8 cellular contexts compared by ENCODE assay signal in genomic region chr14:76050797-76051392, GRCh38.
A peak's percentile ranks its signal among the peaks of the same experiment; 100 is the strongest.
DNase-seq lines count a peak whose midpoint lies in the region; ATAC-seq, FAIRE-seq and TF ChIP-seq lines count a peak whose summit lies in the region.

No MANE protein-coding gene starts in this region.

- CTCF ChIA-PET in GM12878 (lab: Yijun Ruan, JAX): interaction anchor here (0.6 to 8.1 kb wide), 57 partner anchors 9 to 660 kb away, joined by 3 to 165 read pairs (median 4); no protein-coding TSS in a partner anchor

- H3K9me3 Mint-ChIP-seq in T-helper 2 cell treated with Interferon-gamma antibody and Interleukin-4, amounts not matched to agents 5 μg/mL and 100 μg/mL, for 36 hours: no peaks in the 10 kb centered on the region

- no peak overlapping the region for H3K9ac ChIP-seq in GM12878 (ENCODE audit: control insufficient read depth, insufficient read depth, low read length)

- intact Hi-C loops in GM12878 (cut with micrococcal nuclease; ENCODE audit: unreplicated experiment): loop anchor here (1.0 to 5.0 kb wide), 4 partner anchors 106 to 596 kb away; no protein-coding TSS in a partner anchor
- intact Hi-C loops in spleen (cut with DNase I; ENCODE audit: low total_unique reads): loop anchor here (2.0 to 10.0 kb wide), 3 partner anchors 302 to 594 kb away; no protein-coding TSS in a partner anchor

- H3K27me3 Mint-ChIP-seq in T-helper 2 cell treated with Interferon-gamma antibody and Interleukin-4, amounts not matched to agents 5 μg/mL and 100 μg/mL, for 36 hours (ENCODE audit: low read depth): no peaks in the 10 kb centered on the region

- no peak overlapping the region for H3K27ac Mint-ChIP-seq in T-helper 2 cell treated with Interferon-gamma antibody and Interleukin-4, amounts not matched to agents 5 μg/mL and 100 μg/mL, for 36 hours

- in situ Hi-C loops in GM12878 (cut with MboI): loop anchor here (5.0 to 10.0 kb wide), 3 partner anchors 304 to 596 kb away; no protein-coding TSS in a partner anchor

- 33% methylated on average over 3 of the region's 3 CpGs for WGBS in GM12878 (ENCODE audit: insufficient coverage, insufficient replicate concordance, low lambda C conversion rate, missing lambda C conversion rate)
- 50 to 59% (median 54%) methylated on average over 3 of the region's 3 CpGs for WGBS in spleen, 5 donors

- no peaks in the 10 kb centered on the region for H3K4me1 Mint-ChIP-seq in T-helper 2 cell treated with Interferon-gamma antibody and Interleukin-4, amounts not matched to agents 5 μg/mL and 100 μg/mL, for 36 hours (ENCODE audit: low read depth)

- H3K36me3 ChIP-seq in GM12878 (ENCODE audit: control insufficient read depth in 2 of 2, insufficient read depth in 2 of 2, low read length in 1 of 2) (no peaks in the 10 kb centered on the region), spleen (no peaks in the 10 kb centered on the region)

- RAD21 ChIA-PET in GM12878 (lab: Charles Lee; ENCODE audit: unreplicated experiment): interaction anchor here (0.6 to 6.1 kb wide), 29 partner anchors 10 to 598 kb away, joined by 3 to 81 read pairs (median 3); partner anchors contain the start of gene IFT43

- H3K27ac ChIP-seq in GM12878 (ENCODE audit: control insufficient read depth, insufficient read depth): no peak overlapping the region
- no peak overlapping the region for H3K27ac ChIP-seq in spleen

- TF ChIP-seq RAD21 in GM12878 (IDR thresholded peaks at IDR 0.05; ENCODE audit: insufficient read depth, low read depth, low read length): peak; percentile 100

- no peak overlapping the region for H3K4me2 ChIP-seq in GM12878 (ENCODE audit: control insufficient read depth, insufficient read depth)

- no peaks in the 10 kb centered on the region for H3K9me3 ChIP-seq in GM12878 (replicated peaks; ENCODE audit: control insufficient read depth, insufficient read depth, low read length)
- no peaks in the 10 kb centered on the region for H3K9me3 ChIP-seq in spleen

- ATAC-seq in GM12878: peak; percentile 82
- no peak for ATAC-seq in GM19397 (IDR thresholded peaks at IDR 0.05; ENCODE audit: unreplicated experiment)
- ATAC-seq in HG03175 (IDR thresholded peaks at IDR 0.05; ENCODE audit: unreplicated experiment): no peak

- peak; percentile 88 for FAIRE-seq in GM12878 (lab: Jason Lieb, UNC)

- H3K4me3 Mint-ChIP-seq in T-helper 2 cell treated with Interferon-gamma antibody and Interleukin-4, amounts not matched to agents 5 μg/mL and 100 μg/mL, for 36 hours: no peak overlapping the region

- POLR2A ChIA-PET in GM12878 (lab: Charles Lee): no interaction called here

- H2AFZ ChIP-seq in GM12878 (ENCODE audit: control insufficient read depth, low read depth, low read length): no peak overlapping the region

- H3K4me1 ChIP-seq in GM12878 (ENCODE audit: control insufficient read depth, insufficient read depth, low read length) (peaks cover under 1% of the 10 kb centered on the region; the same call in 1 of the 2 replicates), spleen (peaks cover 0 to 15% (median 6%) of the 10 kb centered on the region in 6 donors)

- no peak for TF ChIP-seq EP300 in GM12878 (IDR thresholded peaks at IDR 0.05; ENCODE audit: borderline replicate concordance in 1 of 2, control insufficient read depth in 1 of 2, low read depth in 2 of 2, low read length in 2 of 2)

- H3K27me3 ChIP-seq in GM12878 (replicated peaks in 1 of 2; ENCODE audit: control insufficient read depth in 2 of 2, insufficient read depth in 2 of 2, low read length in 1 of 2): no peaks in the 10 kb centered on the region
- H3K27me3 ChIP-seq in spleen (replicated peaks in 1 of 7): no peaks in the 10 kb centered on the region

- SMC1A ChIA-PET in GM12878 (lab: Charles Lee; ENCODE audit: uncharacterized antibody, unreplicated experiment): interaction anchor here (0.6 to 6.2 kb wide), 35 partner anchors 11 to 595 kb away, joined by 3 to 78 read pairs (median 4); no protein-coding TSS in a partner anchor

- H3K79me2 ChIP-seq in GM12878 (ENCODE audit: control insufficient read depth, insufficient read depth, low read length): no peaks in the 10 kb centered on the region

- H3K4me3 ChIP-seq in GM12864 (ENCODE audit: low read depth, low read length) (no peak overlapping the region), GM12878 (no peak overlapping the region), spleen (no peak overlapping the region)

- DNase-seq in GM12864 (ENCODE audit: low read depth) (peak; percentile 10), NCI-H1092 treated with DMSO at 0.1 percent for 48 hours (lab: John Stamatoyannopoulos, UW) (peak; percentile 36), GM12878 (ENCODE audit: low read depth, low spot score) (peak; percentile 21), hypothalamus (lab: John Stamatoyannopoulos, UW) (peak in 35 of 51 donors; percentile 1 to 78 (median 27)), spleen (no peak)
- peak; percentile 15 for DNase-seq in T-helper 2 cell treated with Interferon-gamma antibody and Interleukin-4, amounts not matched to agents 5 μg/mL and 100 μg/mL, for 36 hours (ENCODE audit: low spot score)

- no peaks in the 10 kb centered on the region for H3K36me3 Mint-ChIP-seq in T-helper 2 cell treated with Interferon-gamma antibody and Interleukin-4, amounts not matched to agents 5 μg/mL and 100 μg/mL, for 36 hours (ENCODE audit: low read depth)

- no peaks in the 10 kb centered on the region; the same call in 1 of the 2 replicates for H4K20me1 ChIP-seq in GM12878 (ENCODE audit: control insufficient read depth, insufficient read depth)

- TF ChIP-seq CTCF in GM12864 (IDR thresholded peaks at IDR 0.05; ENCODE audit: low read depth, low read length, missing control alignments) (peak; percentile 67), GM12878 (IDR thresholded peaks at IDR 0.05 in 2 of 3, conservative IDR thresholded peaks at IDR 0.05 in 1 of 3; ENCODE audit: control insufficient read depth in 2 of 3, extremely low read depth in 1 of 3, insufficient read depth in 1 of 3, low read depth in 3 of 3, low read length in 3 of 3) (peak; percentile 53 to 88 (median 80); a peak in 5 of 6 replicates), spleen (IDR thresholded peaks at IDR 0.05 in 8 of 11, conservative IDR thresholded peaks at IDR 0.05 in 3 of 11) (peak; percentile 57 to 85 (median 72))

- BruUV-seq in GM12878 (replicated peaks; lab: Mats Ljungman, UMichigan): no TSS peak

- TF ChIP-seq POLR2A in GM12878 (IDR thresholded peaks at IDR 0.05; ENCODE audit: low read depth, low read length) (no peak), spleen (IDR thresholded peaks at IDR 0.05) (no peak)

TF ChIP-seq in GM12878, 131 proteins besides CTCF, POLR2A, EP300 and RAD21:
- peak; percentile 97 for TF ChIP-seq SMC3 (IDR thresholded peaks at IDR 0.05; ENCODE audit: borderline replicate concordance, low read length)
- TF ChIP-seq ATF7 (IDR thresholded peaks at IDR 0.05; ENCODE audit: low read depth): no peak
- peak; percentile 9 for TF ChIP-seq MEF2B (IDR thresholded peaks at IDR 0.05; ENCODE audit: partially characterized antibody, poor library complexity, severe bottlenecking)
- TF ChIP-seq FOXM1 (IDR thresholded peaks at IDR 0.05; ENCODE audit: low read depth, low read length): 0 out of 2 replicates have a peak, but pooled peaks have one; percentile 54
